ENCODE assay signal across 8 cellular contexts in the genomic region with DNA sequence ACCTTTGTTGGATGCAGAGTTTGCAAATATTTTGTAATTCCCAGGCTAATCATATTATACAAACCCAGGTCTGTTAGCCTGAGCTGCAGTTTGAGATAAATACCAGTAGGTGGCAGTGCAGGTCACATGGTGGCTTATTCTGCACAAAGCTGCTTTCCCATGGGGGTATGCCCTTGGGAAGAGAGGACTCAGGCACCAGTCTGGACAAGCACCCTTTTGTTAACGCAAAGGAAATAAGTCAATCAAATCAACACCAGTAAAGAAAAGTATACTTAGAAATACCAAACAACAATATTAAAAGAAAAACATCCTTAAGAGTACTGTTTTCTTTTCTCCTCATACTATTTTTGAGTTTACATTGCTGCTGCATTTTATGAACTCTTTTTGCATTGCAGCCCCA.
DNase-seq lines count a peak whose midpoint lies in the region; ATAC-seq and TF ChIP-seq lines count a peak whose summit lies in the region.

No MANE protein-coding gene starts in this region.

- H3K4me1 ChIP-seq in HEK293 (ENCODE audit: control insufficient read depth, insufficient read depth, low read length): 0 out of 2 replicates have a peak, but pooled peaks cover 3% of the 10 kb centered on the region

- TF ChIP-seq POLR2A in GM18505 (IDR thresholded peaks at IDR 0.05; ENCODE audit: borderline replicate concordance, extremely low read depth, insufficient read depth, insufficient read length): no peak

- DNase-seq in activated CD4-positive, alpha-beta T cell treated with anti-CD3 and anti-CD28 coated beads, Interleukin-2, amount 10 ng/mL, durations not matched to agents 7 days and 5 days: peak; percentile 8
- no peak for DNase-seq in activated CD4-positive, alpha-beta T cell treated with anti-CD3 and anti-CD28 coated beads for 4 hours
- DNase-seq in NCI-H82 treated with DMSO at 0.1 percent for 48 hours (lab: John Stamatoyannopoulos, UW; ENCODE audit: unreplicated experiment) (peak; percentile 43), dorsolateral prefrontal cortex (peak in 3 of 10 donors; percentile 41 to 58 (median 51)), midbrain (lab: John Stamatoyannopoulos, UW) (peak; percentile 49)
- no peak for DNase-seq in stimulated activated naive CD8-positive, alpha-beta T cell treated with anti-CD3 and anti-CD28 coated beads, Interleukin-15, Interleukin-2, amounts not matched to agents 100 U/mL and 50 U/mL, for 24 hours

- H3K9me3 ChIP-seq in HEK293 (ENCODE audit: control insufficient read depth, insufficient read depth, low read depth, low read length): no peaks in the 10 kb centered on the region

- H3K36me3 Mint-ChIP-seq in activated CD4-positive, alpha-beta T cell treated with anti-CD3 and anti-CD28 coated beads, Interleukin-2, amount 10 ng/mL, durations not matched to agents 7 days and 5 days (ENCODE audit: low read depth): no peaks in the 10 kb centered on the region

- H3K9me3 Mint-ChIP-seq in activated CD4-positive, alpha-beta T cell treated with anti-CD3 and anti-CD28 coated beads, Interleukin-2, amount 10 ng/mL, durations not matched to agents 7 days and 5 days: no peaks in the 10 kb centered on the region

- no peak for TF ChIP-seq CTCF in HEK293 (tag by site-specific recombination; IDR thresholded peaks at IDR 0.05)
- peak; percentile 70 to 93 (median 84) for TF ChIP-seq CTCF in dorsolateral prefrontal cortex (IDR thresholded peaks at IDR 0.05 in 54 of 56, conservative IDR thresholded peaks at IDR 0.05 in 2 of 56; ENCODE audit: low read depth in 1 of 56, partially characterized antibody in 56 of 56)

- CTCF ChIA-PET in activated CD4-positive, alpha-beta T cell treated with anti-CD3 and anti-CD28 coated beads, Interleukin-2, amount 10 ng/mL, durations not matched to agents 7 days and 5 days (lab: Charles Lee): interaction anchor here (0.6 kb wide), 2 partner anchors 573 to 1053 kb away, joined by 3 read pairs; no protein-coding TSS in a partner anchor
- CTCF ChIA-PET in HEK293 (lab: Yijun Ruan, JAX): interaction anchor here (0.5 to 0.7 kb wide), 4 partner anchors 10 to 679 kb away, joined by 3 read pairs; no protein-coding TSS in a partner anchor

- no peak overlapping the region for H3K4me3 ChIP-seq in HEK293 (ENCODE audit: low read depth, low read length)
- no peak overlapping the region for H3K4me3 ChIP-seq in dorsolateral prefrontal cortex

- H3K36me3 ChIP-seq in HEK293 (ENCODE audit: control insufficient read depth in 2 of 2, insufficient read depth in 1 of 2, low read length in 2 of 2): no peaks in the 10 kb centered on the region

- no peaks in the 10 kb centered on the region for H3K27me3 Mint-ChIP-seq in activated CD4-positive, alpha-beta T cell treated with anti-CD3 and anti-CD28 coated beads, Interleukin-2, amount 10 ng/mL, durations not matched to agents 7 days and 5 days

- POLR2A ChIA-PET in activated CD4-positive, alpha-beta T cell treated with anti-CD3 and anti-CD28 coated beads, Interleukin-2, amount 10 ng/mL, durations not matched to agents 7 days and 5 days (lab: Charles Lee): no interaction called here
- POLR2A ChIA-PET in HEK293 (lab: Yijun Ruan, JAX): no interaction called here

- no peaks in the 10 kb centered on the region for H3K4me1 Mint-ChIP-seq in activated CD4-positive, alpha-beta T cell treated with anti-CD3 and anti-CD28 coated beads, Interleukin-2, amount 10 ng/mL, durations not matched to agents 7 days and 5 days

- H3K27ac ChIP-seq in HEK293 (ENCODE audit: extremely low read depth, low read depth, low read length): no peak overlapping the region
- no peak overlapping the region for H3K27ac ChIP-seq in dorsolateral prefrontal cortex

- ATAC-seq in GM18505 (IDR thresholded peaks at IDR 0.05; ENCODE audit: unreplicated experiment): no peak
- ATAC-seq in stimulated activated naive CD8-positive, alpha-beta T cell treated with anti-CD3 and anti-CD28 coated beads, Interleukin-15, Interleukin-2, amounts not matched to agents 100 U/mL and 50 U/mL, for 24 hours: no peak

- no peak overlapping the region for H3K4me3 Mint-ChIP-seq in activated CD4-positive, alpha-beta T cell treated with anti-CD3 and anti-CD28 coated beads, Interleukin-2, amount 10 ng/mL, durations not matched to agents 7 days and 5 days

- intact Hi-C loops in dorsolateral prefrontal cortex (cut with DNase I): loop anchor here in 1 of 2 donors (5.0 to 10.0 kb wide), 2 partner anchors 1521 to 1598 kb away; no protein-coding TSS in a partner anchor

- H3K27me3 ChIP-seq in dorsolateral prefrontal cortex: peaks cover 0 to 7% (median 0%) of the 10 kb centered on the region in 45 donors

- H3K27ac Mint-ChIP-seq in activated CD4-positive, alpha-beta T cell treated with anti-CD3 and anti-CD28 coated beads, Interleukin-2, amount 10 ng/mL, durations not matched to agents 7 days and 5 days: no peak overlapping the region

TF ChIP-seq in HEK293, 187 proteins besides CTCF, POLR2A, EP300 and RAD21:
- peak; percentile 66 for TF ChIP-seq ZNF654 (tag by site-specific recombination; IDR thresholded peaks at IDR 0.05; ENCODE audit: low read depth)
- TF ChIP-seq ZNF792 (tag by site-specific recombination; IDR thresholded peaks at IDR 0.05): no peak
- peak; percentile 59; the same call in 1 of the 2 replicates for TF ChIP-seq ZNF2 (tag by site-specific recombination; IDR thresholded peaks at IDR 0.05)

Comparison
In these comparisons a context has a peak if more than half of its experiments do, and no peak if none do; other contexts are left out.
1. DNase-seq: peak in activated CD4-positive, alpha-beta T cell treated with anti-CD3 and anti-CD28 coated beads, Interleukin-2, amount 10 ng/mL, durations not matched to agents 7 days and 5 days (single experiment), NCI-H82 treated with DMSO at 0.1 percent for 48 hours (single experiment) and midbrain (single experiment); none in activated CD4-positive, alpha-beta T cell treated with anti-CD3 and anti-CD28 coated beads for 4 hours (0 of 2) and stimulated activated naive CD8-positive, alpha-beta T cell treated with anti-CD3 and anti-CD28 coated beads, Interleukin-15, Interleukin-2, amounts not matched to agents 100 U/mL and 50 U/mL, for 24 hours (single experiment).